In genomic region chr17:51395621-51396020, GRCh38 we compare ENCODE assay signal across 3 cellular contexts.
"Had no signal": no experiment of that assay in that cellular context is flagged by ENCODE, and none has a peak within 500 bp of the region (broad histone marks: within the 10 kb centered on the region; RNA-seq: fewer than 3 reads in every experiment).

No MANE protein-coding gene starts in this region.

- ATAC-seq: GM12878 had no signal

- DNase-seq: GDM1, GF-D8 had no signal
